2 cellular contexts compared by ENCODE assay signal in genomic region chr1:21174638-21175323, GRCh38.
TF ChIP-seq lines count a peak whose summit lies in the region.

No MANE protein-coding gene starts in this region.

TF ChIP-seq in A549, 52 proteins besides CTCF, POLR2A, EP300 and RAD21 (continued from another document):
- TF ChIP-seq CEBPB (IDR thresholded peaks at IDR 0.05) (no peak), BHLHE40 (IDR thresholded peaks at IDR 0.05; ENCODE audit: low read depth, low read length) (no peak), ZFP36 (IDR thresholded peaks at IDR 0.05; ENCODE audit: borderline replicate concordance, partially characterized antibody) (no peak), SMC3 (IDR thresholded peaks at IDR 0.05) (no peak), HOXA7 (CRISPR knock-in tag; IDR thresholded peaks at IDR 0.05) (no peak), USF2 (IDR thresholded peaks at IDR 0.05) (no peak), JUN (IDR thresholded peaks at IDR 0.05) (no peak), EHF (CRISPR knock-in tag; IDR thresholded peaks at IDR 0.05) (no peak), CBX8 (IDR thresholded peaks at IDR 0.05) (no peak), NPAS2 (CRISPR knock-in tag; IDR thresholded peaks at IDR 0.05; ENCODE audit: borderline replicate concordance) (no peak), GATA3 (IDR thresholded peaks at IDR 0.05; ENCODE audit: borderline replicate concordance) (no peak), ZC3H11A (IDR thresholded peaks at IDR 0.05) (no peak), KDM5A (IDR thresholded peaks at IDR 0.05) (no peak), HOXB13 (CRISPR knock-in tag; IDR thresholded peaks at IDR 0.05; ENCODE audit: low read depth) (no peak), KDM1A (IDR thresholded peaks at IDR 0.05; ENCODE audit: low read depth) (no peak)
- TF ChIP-seq, protein P1, sequence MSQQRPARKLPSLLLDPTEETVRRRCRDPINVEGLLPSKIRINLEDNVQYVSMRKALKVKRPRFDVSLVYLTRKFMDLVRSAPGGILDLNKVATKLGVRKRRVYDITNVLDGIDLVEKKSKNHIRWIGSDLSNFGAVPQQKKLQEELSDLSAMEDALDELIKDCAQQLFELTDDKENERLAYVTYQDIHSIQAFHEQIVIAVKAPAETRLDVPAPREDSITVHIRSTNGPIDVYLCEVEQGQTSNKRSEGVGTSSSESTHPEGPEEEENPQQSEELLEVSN (IDR thresholded peaks at IDR 0.05; ENCODE audit: borderline replicate concordance, low read depth), result no peak
TF ChIP-seq in A549: peak in this region for 0.

TF ChIP-seq in K562, 482 proteins besides CTCF, POLR2A, EP300 and RAD21 (continued from another document and continues in another):
- TF ChIP-seq, protein P2, sequence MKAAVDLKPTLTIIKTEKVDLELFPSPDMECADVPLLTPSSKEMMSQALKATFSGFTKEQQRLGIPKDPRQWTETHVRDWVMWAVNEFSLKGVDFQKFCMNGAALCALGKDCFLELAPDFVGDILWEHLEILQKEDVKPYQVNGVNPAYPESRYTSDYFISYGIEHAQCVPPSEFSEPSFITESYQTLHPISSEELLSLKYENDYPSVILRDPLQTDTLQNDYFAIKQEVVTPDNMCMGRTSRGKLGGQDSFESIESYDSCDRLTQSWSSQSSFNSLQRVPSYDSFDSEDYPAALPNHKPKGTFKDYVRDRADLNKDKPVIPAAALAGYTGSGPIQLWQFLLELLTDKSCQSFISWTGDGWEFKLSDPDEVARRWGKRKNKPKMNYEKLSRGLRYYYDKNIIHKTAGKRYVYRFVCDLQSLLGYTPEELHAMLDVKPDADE (conservative IDR thresholded peaks at IDR 0.05; ENCODE audit: control insufficient read depth, low read depth, low read length), result no peak
- no peak for TF ChIP-seq SETDB1 (IDR thresholded peaks at IDR 0.05; ENCODE audit: low read length)
- no peak for TF ChIP-seq NR2F6 (CRISPR knock-in tag; IDR thresholded peaks at IDR 0.05)
- no peak for TF ChIP-seq ZFP30 (CRISPR knock-in tag; IDR thresholded peaks at IDR 0.05; ENCODE audit: borderline replicate concordance)
- TF ChIP-seq NFATC3 (IDR thresholded peaks at IDR 0.05), result no peak
- peak; percentile 57 to 86; a peak in 2 of 4 replicates for TF ChIP-seq RCOR1 (IDR thresholded peaks at IDR 0.05; ENCODE audit: borderline replicate concordance in 1 of 2, low read depth in 2 of 2, low read length in 2 of 2)
- no peak for TF ChIP-seq RFX1 (IDR thresholded peaks at IDR 0.05)
- TF ChIP-seq CBFA2T2 (conservative IDR thresholded peaks at IDR 0.05), result no peak
- TF ChIP-seq MAZ (CRISPR knock-in tag; conservative IDR thresholded peaks at IDR 0.05 in 1 of 2, IDR thresholded peaks at IDR 0.05 in 1 of 2), result no peak
- no peak for TF ChIP-seq ZNF785 (CRISPR knock-in tag; IDR thresholded peaks at IDR 0.05)
- TF ChIP-seq KLF6 (CRISPR knock-in tag; IDR thresholded peaks at IDR 0.05; ENCODE audit: borderline replicate concordance), result no peak
- TF ChIP-seq MED1 (CRISPR knock-in tag; IDR thresholded peaks at IDR 0.05; ENCODE audit: borderline replicate concordance), result no peak
- no peak for TF ChIP-seq ZFPM2 (CRISPR knock-in tag; IDR thresholded peaks at IDR 0.05)
- no peak for TF ChIP-seq KDM2B (CRISPR knock-in tag; IDR thresholded peaks at IDR 0.05)
- TF ChIP-seq WHSC1 (IDR thresholded peaks at IDR 0.05; ENCODE audit: low read length), result no peak
- TF ChIP-seq KAT8 (IDR thresholded peaks at IDR 0.05; ENCODE audit: low read depth), result 0 out of 2 replicates have a peak, but pooled peaks have one; percentile 25
- TF ChIP-seq ZNF780A (CRISPR knock-in tag; IDR thresholded peaks at IDR 0.05), result no peak
- TF ChIP-seq, protein P3, sequence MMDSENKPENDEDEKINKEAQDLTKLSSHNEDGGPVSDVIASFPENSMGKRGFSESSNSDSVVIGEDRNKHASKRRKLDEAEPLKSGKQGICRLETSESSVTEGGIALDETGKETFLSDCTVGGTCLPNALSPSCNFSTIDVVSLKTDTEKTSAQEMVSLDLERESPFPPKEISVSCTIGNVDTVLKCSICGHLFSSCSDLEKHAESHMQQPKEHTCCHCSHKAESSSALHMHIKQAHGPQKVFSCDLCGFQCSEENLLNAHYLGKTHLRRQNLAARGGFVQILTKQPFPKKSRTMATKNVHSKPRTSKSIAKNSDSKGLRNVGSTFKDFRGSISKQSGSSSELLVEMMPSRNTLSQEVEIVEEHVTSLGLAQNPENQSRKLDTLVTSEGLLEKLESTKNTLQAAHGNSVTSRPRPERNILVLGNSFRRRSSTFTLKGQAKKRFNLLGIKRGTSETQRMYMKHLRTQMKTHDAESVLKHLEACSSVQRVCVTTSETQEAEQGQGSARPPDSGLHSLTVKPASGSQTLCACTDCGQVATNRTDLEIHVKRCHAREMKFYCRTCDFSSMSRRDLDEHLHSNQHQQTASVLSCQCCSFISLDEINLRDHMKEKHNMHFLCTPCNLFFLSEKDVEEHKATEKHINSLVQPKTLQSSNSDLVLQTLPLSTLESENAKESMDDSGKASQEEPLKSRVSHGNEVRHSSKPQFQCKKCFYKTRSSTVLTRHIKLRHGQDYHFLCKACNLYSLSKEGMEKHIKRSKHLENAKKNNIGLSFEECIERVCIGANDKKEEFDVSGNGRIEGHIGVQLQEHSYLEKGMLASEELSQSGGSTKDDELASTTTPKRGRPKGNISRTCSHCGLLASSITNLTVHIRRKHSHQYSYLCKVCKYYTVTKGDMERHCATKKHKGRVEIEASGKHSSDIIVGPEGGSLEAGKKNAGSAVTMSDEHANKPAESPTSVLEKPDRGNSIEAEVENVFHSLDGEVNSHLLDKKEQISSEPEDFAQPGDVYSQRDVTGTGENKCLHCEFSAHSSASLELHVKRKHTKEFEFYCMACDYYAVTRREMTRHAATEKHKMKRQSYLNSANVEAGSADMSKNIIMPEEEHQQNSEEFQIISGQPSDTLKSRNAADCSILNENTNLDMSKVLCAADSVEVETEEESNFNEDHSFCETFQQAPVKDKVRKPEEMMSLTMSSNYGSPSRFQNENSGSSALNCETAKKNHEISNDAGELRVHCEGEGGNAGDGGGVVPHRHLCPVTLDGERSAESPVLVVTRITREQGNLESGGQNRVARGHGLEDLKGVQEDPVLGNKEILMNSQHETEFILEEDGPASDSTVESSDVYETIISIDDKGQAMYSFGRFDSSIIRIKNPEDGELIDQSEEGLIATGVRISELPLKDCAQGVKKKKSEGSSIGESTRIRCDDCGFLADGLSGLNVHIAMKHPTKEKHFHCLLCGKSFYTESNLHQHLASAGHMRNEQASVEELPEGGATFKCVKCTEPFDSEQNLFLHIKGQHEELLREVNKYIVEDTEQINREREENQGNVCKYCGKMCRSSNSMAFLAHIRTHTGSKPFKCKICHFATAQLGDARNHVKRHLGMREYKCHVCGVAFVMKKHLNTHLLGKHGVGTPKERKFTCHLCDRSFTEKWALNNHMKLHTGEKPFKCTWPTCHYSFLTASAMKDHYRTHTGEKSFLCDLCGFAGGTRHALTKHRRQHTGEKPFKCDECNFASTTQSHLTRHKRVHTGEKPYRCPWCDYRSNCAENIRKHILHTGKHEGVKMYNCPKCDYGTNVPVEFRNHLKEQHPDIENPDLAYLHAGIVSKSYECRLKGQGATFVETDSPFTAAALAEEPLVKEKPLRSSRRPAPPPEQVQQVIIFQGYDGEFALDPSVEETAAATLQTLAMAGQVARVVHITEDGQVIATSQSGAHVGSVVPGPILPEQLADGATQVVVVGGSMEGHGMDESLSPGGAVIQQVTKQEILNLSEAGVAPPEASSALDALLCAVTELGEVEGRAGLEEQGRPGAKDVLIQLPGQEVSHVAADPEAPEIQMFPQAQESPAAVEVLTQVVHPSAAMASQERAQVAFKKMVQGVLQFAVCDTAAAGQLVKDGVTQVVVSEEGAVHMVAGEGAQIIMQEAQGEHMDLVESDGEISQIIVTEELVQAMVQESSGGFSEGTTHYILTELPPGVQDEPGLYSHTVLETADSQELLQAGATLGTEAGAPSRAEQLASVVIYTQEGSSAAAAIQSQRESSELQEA (IDR thresholded peaks at IDR 0.05; ENCODE audit: low read depth), result no peak
- TF ChIP-seq, protein P4, sequence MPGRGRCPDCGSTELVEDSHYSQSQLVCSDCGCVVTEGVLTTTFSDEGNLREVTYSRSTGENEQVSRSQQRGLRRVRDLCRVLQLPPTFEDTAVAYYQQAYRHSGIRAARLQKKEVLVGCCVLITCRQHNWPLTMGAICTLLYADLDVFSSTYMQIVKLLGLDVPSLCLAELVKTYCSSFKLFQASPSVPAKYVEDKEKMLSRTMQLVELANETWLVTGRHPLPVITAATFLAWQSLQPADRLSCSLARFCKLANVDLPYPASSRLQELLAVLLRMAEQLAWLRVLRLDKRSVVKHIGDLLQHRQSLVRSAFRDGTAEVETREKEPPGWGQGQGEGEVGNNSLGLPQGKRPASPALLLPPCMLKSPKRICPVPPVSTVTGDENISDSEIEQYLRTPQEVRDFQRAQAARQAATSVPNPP (IDR thresholded peaks at IDR 0.05; ENCODE audit: borderline replicate concordance, insufficient read depth, insufficient read length), result no peak
- TF ChIP-seq POLR2AphosphoS5 (IDR thresholded peaks at IDR 0.05; ENCODE audit: control insufficient read depth, insufficient read depth, low read depth, low read length), result no peak
- no peak for TF ChIP-seq ZBTB5 (IDR thresholded peaks at IDR 0.05)
- no peak for TF ChIP-seq HMGXB4 (CRISPR knock-in tag; IDR thresholded peaks at IDR 0.05)
- TF ChIP-seq SMAD4 (CRISPR knock-in tag; conservative IDR thresholded peaks at IDR 0.05), result no peak
- no peak for TF ChIP-seq KLF13 (tag; IDR thresholded peaks at IDR 0.05; ENCODE audit: borderline replicate concordance, low read depth)
- TF ChIP-seq, protein P5, sequence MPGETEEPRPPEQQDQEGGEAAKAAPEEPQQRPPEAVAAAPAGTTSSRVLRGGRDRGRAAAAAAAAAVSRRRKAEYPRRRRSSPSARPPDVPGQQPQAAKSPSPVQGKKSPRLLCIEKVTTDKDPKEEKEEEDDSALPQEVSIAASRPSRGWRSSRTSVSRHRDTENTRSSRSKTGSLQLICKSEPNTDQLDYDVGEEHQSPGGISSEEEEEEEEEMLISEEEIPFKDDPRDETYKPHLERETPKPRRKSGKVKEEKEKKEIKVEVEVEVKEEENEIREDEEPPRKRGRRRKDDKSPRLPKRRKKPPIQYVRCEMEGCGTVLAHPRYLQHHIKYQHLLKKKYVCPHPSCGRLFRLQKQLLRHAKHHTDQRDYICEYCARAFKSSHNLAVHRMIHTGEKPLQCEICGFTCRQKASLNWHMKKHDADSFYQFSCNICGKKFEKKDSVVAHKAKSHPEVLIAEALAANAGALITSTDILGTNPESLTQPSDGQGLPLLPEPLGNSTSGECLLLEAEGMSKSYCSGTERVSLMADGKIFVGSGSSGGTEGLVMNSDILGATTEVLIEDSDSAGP (CRISPR knock-in tag; IDR thresholded peaks at IDR 0.05), result no peak
- no peak for TF ChIP-seq ZNF668 (CRISPR knock-in tag; IDR thresholded peaks at IDR 0.05)
- TF ChIP-seq ZNF408 (CRISPR knock-in tag; IDR thresholded peaks at IDR 0.05; ENCODE audit: low read depth), result no peak
- no peak for TF ChIP-seq ZNF354B (CRISPR knock-in tag; IDR thresholded peaks at IDR 0.05)
- TF ChIP-seq MAFG (tag; conservative IDR thresholded peaks at IDR 0.05), result no peak
- no peak for TF ChIP-seq MCM2 (IDR thresholded peaks at IDR 0.05; ENCODE audit: low read depth)
- 0 out of 2 replicates have a peak, but pooled peaks have one; percentile 18 for TF ChIP-seq SP1 (CRISPR knock-in tag; IDR thresholded peaks at IDR 0.05)
- no peak for TF ChIP-seq DNMT1 (IDR thresholded peaks at IDR 0.05)
- TF ChIP-seq, protein P6, sequence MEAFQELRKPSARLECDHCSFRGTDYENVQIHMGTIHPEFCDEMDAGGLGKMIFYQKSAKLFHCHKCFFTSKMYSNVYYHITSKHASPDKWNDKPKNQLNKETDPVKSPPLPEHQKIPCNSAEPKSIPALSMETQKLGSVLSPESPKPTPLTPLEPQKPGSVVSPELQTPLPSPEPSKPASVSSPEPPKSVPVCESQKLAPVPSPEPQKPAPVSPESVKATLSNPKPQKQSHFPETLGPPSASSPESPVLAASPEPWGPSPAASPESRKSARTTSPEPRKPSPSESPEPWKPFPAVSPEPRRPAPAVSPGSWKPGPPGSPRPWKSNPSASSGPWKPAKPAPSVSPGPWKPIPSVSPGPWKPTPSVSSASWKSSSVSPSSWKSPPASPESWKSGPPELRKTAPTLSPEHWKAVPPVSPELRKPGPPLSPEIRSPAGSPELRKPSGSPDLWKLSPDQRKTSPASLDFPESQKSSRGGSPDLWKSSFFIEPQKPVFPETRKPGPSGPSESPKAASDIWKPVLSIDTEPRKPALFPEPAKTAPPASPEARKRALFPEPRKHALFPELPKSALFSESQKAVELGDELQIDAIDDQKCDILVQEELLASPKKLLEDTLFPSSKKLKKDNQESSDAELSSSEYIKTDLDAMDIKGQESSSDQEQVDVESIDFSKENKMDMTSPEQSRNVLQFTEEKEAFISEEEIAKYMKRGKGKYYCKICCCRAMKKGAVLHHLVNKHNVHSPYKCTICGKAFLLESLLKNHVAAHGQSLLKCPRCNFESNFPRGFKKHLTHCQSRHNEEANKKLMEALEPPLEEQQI (IDR thresholded peaks at IDR 0.05), result no peak
- TF ChIP-seq HNRNPUL1 (IDR thresholded peaks at IDR 0.05; ENCODE audit: low read length), result no peak
- no peak for TF ChIP-seq ZKSCAN3 (CRISPR knock-in tag; IDR thresholded peaks at IDR 0.05)
- TF ChIP-seq MYBL2 (IDR thresholded peaks at IDR 0.05; ENCODE audit: low read depth), result no peak
- TF ChIP-seq MYBL2 (CRISPR knock-in tag; IDR thresholded peaks at IDR 0.05; ENCODE audit: borderline replicate concordance), result no peak
- no peak for TF ChIP-seq MYNN (IDR thresholded peaks at IDR 0.05)
- TF ChIP-seq MYNN (CRISPR knock-in tag; IDR thresholded peaks at IDR 0.05), result no peak
- no peak for TF ChIP-seq JUNB (CRISPR knock-in tag; conservative IDR thresholded peaks at IDR 0.05)
- peak in 1 of 2 experiments; percentile 59; a peak in 2 of 4 replicates for TF ChIP-seq HDAC1 (IDR thresholded peaks at IDR 0.05)
